In the genomic region with DNA sequence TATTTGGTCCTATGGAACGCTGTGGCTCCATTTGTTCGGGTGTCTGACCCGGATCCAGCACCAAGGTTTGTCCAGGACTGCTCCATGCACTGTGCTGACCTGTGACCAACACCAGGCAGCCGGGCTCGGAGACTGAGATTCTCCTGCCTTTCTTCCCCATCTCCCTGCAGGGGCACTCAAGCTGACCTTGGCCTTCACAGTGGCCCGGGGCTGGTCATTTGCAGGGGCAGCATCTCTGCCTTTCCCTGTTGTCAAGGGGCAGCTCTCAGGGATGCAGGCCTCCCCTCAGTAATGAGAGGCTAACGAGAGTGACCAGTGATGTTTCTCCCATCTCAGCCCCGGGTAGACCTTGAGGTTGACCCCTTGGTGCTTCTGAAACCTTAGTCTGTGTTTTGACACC, we compare ENCODE assay signal across 5 cellular contexts.
"Had no signal": no experiment of that assay in that cellular context is flagged by ENCODE, and none has a peak within 500 bp of the region (broad histone marks: within the 10 kb centered on the region; RNA-seq: fewer than 3 reads in every experiment).

No MANE protein-coding gene starts in this region.

- H3K4me1 Mint-ChIP-seq: GM23338, H9 had no signal

- H3K9me3 Mint-ChIP-seq: GM23338, H9 had no signal

- H3K4me3 ChIP-seq: GM23338, K562 had no signal

- H3K4me3 Mint-ChIP-seq: GM23338, H9 had no signal

- DNase-seq: H9, HCEC 1CT, IMR-90 had no signal

- H3K4me2 ChIP-seq: GM23338 had no signal

- H3K27ac Mint-ChIP-seq: GM23338, H9 had no signal

- H2AFZ ChIP-seq: GM23338 had no signal
